1 cellular context compared by ENCODE assay signal in the genomic region with DNA sequence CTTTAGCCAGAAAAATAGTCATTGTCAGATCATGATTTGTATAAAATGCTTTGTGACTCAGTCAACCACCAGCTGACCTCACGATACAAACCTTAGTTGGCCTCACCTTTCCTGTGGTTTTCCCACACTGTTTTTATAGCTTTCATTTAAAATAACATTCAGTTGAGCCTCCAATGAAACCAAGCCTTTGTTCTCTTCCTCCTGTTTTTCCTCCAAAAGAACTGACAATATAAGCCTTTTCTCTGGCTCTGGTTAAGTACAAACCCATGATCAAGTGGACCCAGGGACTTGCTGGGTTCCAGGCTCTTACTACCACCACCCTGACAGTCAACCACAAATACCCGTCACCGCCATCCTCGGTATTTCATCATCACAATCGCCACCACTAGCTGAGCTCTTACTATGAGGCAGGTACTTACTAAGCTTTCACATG.
TF ChIP-seq lines count a peak whose summit lies in the region.

No MANE protein-coding gene starts in this region.

TF ChIP-seq in HCT116, 20 proteins besides CTCF, POLR2A, EP300 and RAD21 (continued from another document):
- TF ChIP-seq SIN3A (IDR thresholded peaks at IDR 0.05; ENCODE audit: low read depth): peak; percentile 53; the same call in 1 of the 2 replicates
- peak; percentile 74 for TF ChIP-seq FOSL1 (IDR thresholded peaks at IDR 0.05; ENCODE audit: low read depth)
- no peak for TF ChIP-seq POLR2AphosphoS5 (IDR thresholded peaks at IDR 0.05; ENCODE audit: low read depth, low read length)
